In the genomic region with DNA sequence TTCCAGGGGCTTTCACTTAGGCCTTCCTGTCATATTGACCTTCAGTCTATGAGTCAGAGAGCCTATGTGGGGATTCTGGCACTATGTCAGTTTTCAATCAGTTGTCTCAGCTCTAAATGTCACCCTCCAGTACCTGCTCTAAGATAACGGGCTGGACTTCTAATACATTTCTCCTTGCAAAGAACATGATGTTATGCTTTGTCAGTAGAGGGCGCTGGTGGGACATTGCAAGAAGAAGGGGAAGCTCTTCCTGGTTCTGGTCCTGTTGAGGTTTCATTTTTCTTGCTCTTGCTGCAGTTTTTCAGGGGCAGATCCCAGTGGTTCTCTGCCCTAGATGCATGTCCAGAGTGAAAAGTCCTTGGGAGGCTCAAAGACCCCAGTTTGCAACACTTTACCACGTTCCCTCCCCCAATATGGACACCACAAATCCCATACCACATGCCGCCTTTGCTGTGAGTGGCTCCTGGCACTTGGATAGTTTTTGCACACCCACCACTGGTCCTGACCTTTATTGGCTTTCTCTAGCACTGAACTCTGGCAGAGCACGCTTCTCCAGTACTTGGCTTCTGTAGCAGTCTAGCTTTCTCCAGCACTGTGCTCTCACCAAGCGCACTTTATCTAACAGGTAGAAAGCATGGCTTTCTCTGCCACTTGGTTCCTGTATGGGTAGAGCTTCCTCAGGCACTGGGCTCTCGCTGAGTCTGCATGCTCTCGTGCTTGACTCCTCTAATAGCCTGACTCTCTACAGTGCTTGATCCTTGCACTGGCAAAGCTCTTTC, we compare ENCODE assay signal across 8 cellular contexts. TPM values are rescaled to one million over a fixed set of nuclear protein-coding genes. Genes with fewer than 3 reads are reported as not detected.
DNase-seq lines count a peak whose midpoint lies in the region; ATAC-seq, FAIRE-seq and TF ChIP-seq lines count a peak whose summit lies in the region.

No MANE protein-coding gene starts in this region.

- H3K4me3 ChIP-seq in MG63 = peak overlapping the region; percentile 7; the same call in 1 of the 2 replicates
- H3K4me3 ChIP-seq in suprapubic skin = peak overlapping the region; percentile 14

- TF ChIP-seq CTCF in omental fat pad (IDR thresholded peaks at IDR 0.05) = peak in 2 of 3 donors; percentile 52 to 62
- TF ChIP-seq CTCF in suprapubic skin (IDR thresholded peaks at IDR 0.05) = peak; percentile 75 to 83

- peak; percentile 83 for DNase-seq in activated gamma-delta T cell treated with Interleukin-2 at 50 U/mL for 16 hours
- no peak for DNase-seq in activated gamma-delta T cell (lab: John Stamatoyannopoulos, UW)
- peak; percentile 64 for DNase-seq in MG63
- DNase-seq in SIG-M5 (lab: John Stamatoyannopoulos, UW) = peak; percentile 74
- peak; percentile 83 for DNase-seq in activated effector memory CD4-positive, alpha-beta T cell treated with anti-CD3 and anti-CD28 coated beads, Interleukin-2, amount 50 U/mL, for 16 hours
- peak; percentile 52 to 78 for DNase-seq in frontal cortex (ENCODE audit: low spot score in 2 of 2)
- peak; percentile 28 for DNase-seq in omental fat pad (ENCODE audit: low spot score)
- DNase-seq in suprapubic skin (ENCODE audit: low spot score in 2 of 2) = peak in 1 of 2 donors; percentile 85

- peak; percentile 84 for ATAC-seq in omental fat pad (ENCODE audit: low FRiP score)

- TF ChIP-seq POLR2A in suprapubic skin (IDR thresholded peaks at IDR 0.05) = no peak

- peaks cover 12% of the 10 kb centered on the region for H3K4me1 ChIP-seq in suprapubic skin

- H3K27ac ChIP-seq in suprapubic skin = no peak overlapping the region

- WGBS in suprapubic skin = 17% methylated on average over 8 of the region's 8 CpGs

- H3K27me3 ChIP-seq in MG63 (no peaks in the 10 kb centered on the region), suprapubic skin (no peaks in the 10 kb centered on the region)

- FAIRE-seq in frontal cortex (lab: Jason Lieb, UNC) = no peak

- no peak for TF ChIP-seq EP300 in suprapubic skin (IDR thresholded peaks at IDR 0.05)

- H3K9me3 ChIP-seq in MG63 = no peaks in the 10 kb centered on the region
- H3K9me3 ChIP-seq in suprapubic skin = no peaks in the 10 kb centered on the region

- H3K36me3 ChIP-seq in MG63 (no peaks in the 10 kb centered on the region), suprapubic skin (no peaks in the 10 kb centered on the region)

RNA-seq across cellular contexts. Expression of a gene that starts 49.0 kb away (rescaled TPM):
- 64.3 and 70.8 TPM in 2 replicates for total RNA-seq in MG63 (2014; rRNA removed; shearing (Covaris generic); ENCODE audit: low replicate concordance)
- 41.6 TPM for total RNA-seq in frontal cortex
- total RNA-seq in omental fat pad = 10 to 100 TPM; 17.4 to 37.0 (median 22.2) TPM
- total RNA-seq in suprapubic skin = 10 to 100 TPM; 32.3 to 47.2 (median 43.9) TPM

RNA-seq across cellular contexts. Expression of a gene that starts 51.6 kb away (rescaled TPM):
- not detected in 2 replicates for total RNA-seq in MG63 (2014; rRNA removed; shearing (Covaris generic); ENCODE audit: low replicate concordance)
- total RNA-seq in frontal cortex (0.41 TPM), omental fat pad (1 to 10 TPM; 1.7 to 3.5 (median 2.3) TPM), suprapubic skin (1 to 10 TPM in 1 of 4 donors, under 1 TPM in 3; 0.30 to 1.3 (median 0.71) TPM)

RNA-seq across cellular contexts. Expression of a gene that starts 57.9 kb away (rescaled TPM):
- 10.3 and 13.6 TPM in 2 replicates for total RNA-seq in MG63 (2014; rRNA removed; shearing (Covaris generic); ENCODE audit: low replicate concordance)
- total RNA-seq in frontal cortex (11.4 TPM), omental fat pad (10 to 100 TPM in 2 of 4 donors, 1 to 10 TPM in 2; 8.7 to 15.0 (median 11.5) TPM), suprapubic skin (10 to 100 TPM; 11.5 to 22.9 (median 16.1) TPM)
